In the genomic region with DNA sequence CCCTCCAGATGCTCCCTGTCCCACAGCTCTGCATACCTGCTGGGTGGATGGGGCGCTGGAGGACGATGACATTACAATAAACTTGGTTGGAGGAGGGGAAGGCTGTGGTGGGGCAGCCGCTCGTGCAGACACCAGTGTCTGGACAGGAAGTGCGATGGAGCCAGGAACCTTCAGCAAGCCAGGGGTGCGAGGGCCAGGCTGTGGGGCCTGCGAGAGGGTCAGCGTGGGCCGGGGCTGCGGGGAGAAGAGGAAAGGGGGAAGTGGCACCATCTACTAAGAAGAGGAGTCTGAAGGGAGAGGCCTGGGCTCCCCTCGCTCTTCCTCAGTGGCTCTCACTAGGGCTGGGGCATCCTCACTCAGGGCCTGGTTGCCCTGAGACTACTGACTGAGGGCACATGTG, we compare ENCODE assay signal across 30 cellular contexts.
"Had no signal": no experiment of that assay in that cellular context is flagged by ENCODE, and none has a peak within 500 bp of the region (broad histone marks: within the 10 kb centered on the region; RNA-seq: fewer than 3 reads in every experiment).

No MANE protein-coding gene starts in this region.

- H3K27ac ChIP-seq: esophagus muscularis mucosa, foreskin keratinocyte, heart right ventricle, parathyroid adenoma, psoas muscle, sigmoid colon, thoracic aorta, uterus, WERI-Rb-1 had no signal

- H3K4me1 Mint-ChIP-seq: activated naive CD8-positive, alpha-beta T cell treated with anti-CD3 and anti-CD28 coated beads, Interleukin-2, amount 50 U/mL, for 24 hours; endodermal cell had no signal

- H3K4me1 ChIP-seq: foreskin keratinocyte, heart right ventricle, parathyroid adenoma, psoas muscle, uterus had no signal

- H3K27ac Mint-ChIP-seq: activated naive CD8-positive, alpha-beta T cell treated with anti-CD3 and anti-CD28 coated beads, Interleukin-2, amount 50 U/mL, for 24 hours; endodermal cell; naive thymus-derived CD4-positive, alpha-beta T cell; stimulated activated effector memory CD8-positive, alpha-beta T cell treated with anti-CD3 and anti-CD28 coated beads, Interleukin-12 subunit alpha, Interleukin-12 subunit beta, amount 100 ng/mL, for 72 hours; stimulated activated naive CD8-positive, alpha-beta T cell treated with anti-CD3 and anti-CD28 coated beads, Interleukin-15, Interleukin-2, amounts not matched to agents 100 ng/mL and 50 ng/mL, for 24 hours; type B pancreatic cell had no signal

- H2AFZ ChIP-seq: parathyroid adenoma had no signal

- H3K9ac ChIP-seq: parathyroid adenoma had no signal

- DNase-seq: activated CD4-positive, alpha-beta T cell treated with anti-CD3 and anti-CD28 coated beads for 48 hours; activated CD4-positive, alpha-beta T cell treated with anti-CD3 and anti-CD28 coated beads, Interleukin-2, amount 50 U/mL, for 48 hours; activated CD8-positive, alpha-beta memory T cell treated with anti-CD3 and anti-CD28 coated beads for 24 hours; activated CD8-positive, alpha-beta memory T cell treated with anti-CD3 and anti-CD28 coated beads, Interleukin-2, amount 50 U/mL, for 48 hours; activated gamma-delta T cell; activated naive CD8-positive, alpha-beta T cell treated with anti-CD3 and anti-CD28 coated beads, Interleukin-2, amount 50 U/mL, for 24 hours; activated T-cell treated with anti-CD3 and anti-CD28 coated beads, Interleukin-2, amount 50 U/mL, for 24 hours; caudate nucleus; endodermal cell; foreskin keratinocyte; heart right ventricle; mammary epithelial cell; midbrain; naive thymus-derived CD4-positive, alpha-beta T cell; occipital lobe; psoas muscle; sigmoid colon; small intestine; stimulated activated CD4-positive, alpha-beta T cell treated with anti-CD3 and anti-CD28 coated beads, Interleukin-4, amount 100 ng/mL, for 24 hours; uterus; WERI-Rb-1 had no signal

- ATAC-seq: activated CD4-positive, CD25-positive, alpha-beta regulatory T cell treated with anti-CD3 and anti-CD28 coated beads, Interleukin-2, amount 50 U/mL, for 24 hours; activated naive CD8-positive, alpha-beta T cell treated with anti-CD3 and anti-CD28 coated beads, Interleukin-2, amount 50 U/mL, for 24 hours; foreskin keratinocyte; heart right ventricle; naive thymus-derived CD4-positive, alpha-beta T cell had no signal

- FAIRE-seq: small intestine had no signal

- H3K36me3 ChIP-seq: uterus had no signal

- H3K9me3 Mint-ChIP-seq: activated naive CD4-positive, alpha-beta T cell treated with anti-CD3 and anti-CD28 coated beads, Interleukin-2, amount 50 U/mL, for 24 hours; activated naive CD8-positive, alpha-beta T cell treated with anti-CD3 and anti-CD28 coated beads, Interleukin-2, amount 50 U/mL, for 24 hours; activated T-cell treated with anti-CD3 and anti-CD28 coated beads, Interleukin-2, amount 50 U/mL, for 24 hours; endodermal cell; naive thymus-derived CD4-positive, alpha-beta T cell; neural crest cell; stimulated activated effector memory CD8-positive, alpha-beta T cell treated with anti-CD3 and anti-CD28 coated beads, Interleukin-12 subunit alpha, Interleukin-12 subunit beta, amount 100 ng/mL, for 72 hours; stimulated activated naive CD8-positive, alpha-beta T cell treated with anti-CD3 and anti-CD28 coated beads, Interleukin-15, Interleukin-2, amounts not matched to agents 100 ng/mL and 50 ng/mL, for 24 hours; type B pancreatic cell had no signal

- H3K27me3 ChIP-seq: esophagus muscularis mucosa, foreskin keratinocyte, heart right ventricle, sigmoid colon, uterus had no signal

- H3K4me3 Mint-ChIP-seq: activated naive CD4-positive, alpha-beta T cell treated with anti-CD3 and anti-CD28 coated beads, Interleukin-2, amount 50 U/mL, for 24 hours; activated naive CD8-positive, alpha-beta T cell treated with anti-CD3 and anti-CD28 coated beads, Interleukin-2, amount 50 U/mL, for 24 hours; activated T-cell treated with anti-CD3 and anti-CD28 coated beads, Interleukin-2, amount 50 U/mL, for 24 hours; endodermal cell; naive thymus-derived CD4-positive, alpha-beta T cell; neural crest cell; stimulated activated effector memory CD8-positive, alpha-beta T cell treated with anti-CD3 and anti-CD28 coated beads, Interleukin-12 subunit alpha, Interleukin-12 subunit beta, amount 100 ng/mL, for 72 hours; stimulated activated naive CD8-positive, alpha-beta T cell treated with anti-CD3 and anti-CD28 coated beads, Interleukin-15, Interleukin-2, amounts not matched to agents 100 ng/mL and 50 ng/mL, for 24 hours; type B pancreatic cell had no signal

- H3K79me2 ChIP-seq: parathyroid adenoma had no signal

- H3K27me3 Mint-ChIP-seq: activated naive CD4-positive, alpha-beta T cell treated with anti-CD3 and anti-CD28 coated beads, Interleukin-2, amount 50 U/mL, for 24 hours; activated naive CD8-positive, alpha-beta T cell treated with anti-CD3 and anti-CD28 coated beads, Interleukin-2, amount 50 U/mL, for 24 hours; activated T-cell treated with anti-CD3 and anti-CD28 coated beads, Interleukin-2, amount 50 U/mL, for 24 hours; naive thymus-derived CD4-positive, alpha-beta T cell; stimulated activated naive CD8-positive, alpha-beta T cell treated with anti-CD3 and anti-CD28 coated beads, Interleukin-15, Interleukin-2, amounts not matched to agents 100 ng/mL and 50 ng/mL, for 24 hours; type B pancreatic cell had no signal

- H3K9me3 ChIP-seq: esophagus muscularis mucosa, heart right ventricle, psoas muscle, sigmoid colon, thoracic aorta, uterus had no signal

- H3K4me3 ChIP-seq: esophagus muscularis mucosa, heart right ventricle, psoas muscle, sigmoid colon, thoracic aorta, uterus had no signal
